ENCODE assay signal across 21 cellular contexts in the genomic region with DNA sequence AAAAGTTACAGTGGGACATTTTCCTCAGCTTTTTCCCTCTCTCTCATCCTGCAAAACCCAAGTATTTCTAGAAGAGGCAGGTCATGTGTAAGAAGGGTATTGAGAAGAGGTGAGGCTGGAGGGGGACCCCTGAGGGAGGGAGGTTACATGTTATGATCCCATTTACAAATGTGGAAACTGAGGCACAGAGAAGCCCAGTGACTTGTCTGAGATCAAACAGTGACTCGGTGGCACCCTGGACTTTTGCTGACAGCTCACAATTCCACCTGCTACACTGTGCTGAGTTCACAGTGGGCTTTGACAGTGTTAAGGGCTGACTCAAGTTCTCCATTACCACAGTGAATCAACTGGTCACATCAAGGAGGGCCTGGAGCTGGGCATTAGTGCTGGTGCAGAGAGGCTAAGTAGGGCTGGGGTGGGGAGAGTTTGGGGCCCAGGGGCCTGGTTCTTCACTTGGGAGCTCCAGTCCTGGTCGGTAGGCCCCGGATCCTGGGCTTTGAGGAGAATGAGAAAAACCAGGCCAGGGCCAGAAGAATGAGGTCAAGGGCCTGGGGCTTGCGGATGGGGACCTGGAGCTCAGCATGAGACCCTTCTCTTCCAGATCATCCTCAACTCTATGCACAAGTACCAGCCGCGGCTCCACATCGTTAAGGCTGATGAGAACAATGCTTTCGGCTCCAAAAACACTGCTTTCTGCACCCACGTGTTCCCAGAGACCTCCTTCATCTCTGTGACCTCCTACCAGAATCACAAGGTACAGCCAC. TPM values are rescaled to one million over a fixed set of nuclear protein-coding genes. Genes with fewer than 3 reads are reported as not detected.
A peak's percentile ranks its signal among the peaks of the same experiment; 100 is the strongest.
DNase-seq lines count a peak whose midpoint lies in the region; ATAC-seq and TF ChIP-seq lines count a peak whose summit lies in the region.
"Had no signal": no experiment of that assay in that cellular context is flagged by ENCODE, and none has a peak within 500 bp of the region (broad histone marks: within the 10 kb centered on the region; RNA-seq: fewer than 3 reads in every experiment).

No MANE protein-coding gene starts in this region.

- no peak overlapping the region for H3K4me3 Mint-ChIP-seq in activated T-cell treated with anti-CD3 and anti-CD28 coated beads, Interleukin-2, amount 50 U/mL, for 72 hours
- H3K4me3 Mint-ChIP-seq: GM23338 had no signal

- DNase-seq in GM23248 (peak; percentile 33), SK-N-DZ (ENCODE audit: low spot score) (peak; percentile 52), islet precursor cell (peak; percentile 43), spleen (peak; percentile 39), NCI-H82 treated with DMSO at 0.1 percent for 48 hours (lab: John Stamatoyannopoulos, UW; ENCODE audit: unreplicated experiment) (no peak), stomach (no peak)
- DNase-seq in activated T-cell treated with anti-CD3 and anti-CD28 coated beads, Interleukin-2, amount 50 U/mL, for 72 hours, result no peak
- DNase-seq: CD4-positive, alpha-beta memory T cell; DMS153; GDM1; NCI-H1417 treated with DMSO at 0.1 percent for 48 hours; NCI-H1930; NCI-H226; NCI-H524; PC-3 had no signal

- no peaks in the 10 kb centered on the region for H3K9me3 Mint-ChIP-seq in activated T-cell treated with anti-CD3 and anti-CD28 coated beads, Interleukin-2, amount 50 U/mL, for 72 hours
- H3K9me3 Mint-ChIP-seq: CD4-positive, alpha-beta memory T cell; GM23338 had no signal

- peaks cover 7% of the 10 kb centered on the region for H3K27me3 Mint-ChIP-seq in activated T-cell treated with anti-CD3 and anti-CD28 coated beads, Interleukin-2, amount 50 U/mL, for 72 hours (ENCODE audit: low read depth)

- H3K4me3 ChIP-seq in GM23248 (no peak overlapping the region), spleen (no peak overlapping the region), stomach (no peak overlapping the region)
- H3K4me3 ChIP-seq: BLaER1, GM23338, SJSA1 had no signal

- H3K4me1 ChIP-seq in GM23248 (ENCODE audit: insufficient read depth) (peaks cover 22% of the 10 kb centered on the region), spleen (no peaks in the 10 kb centered on the region), stomach (no peaks in the 10 kb centered on the region)
- H3K4me1 ChIP-seq: BLaER1, SJSA1 had no signal

- no peak overlapping the region for H3K27ac ChIP-seq in GM23248
- no peak overlapping the region for H3K27ac ChIP-seq in spleen
- H3K27ac ChIP-seq in stomach, result no peak overlapping the region
- H3K27ac ChIP-seq: BLaER1, SJSA1 had no signal

- peaks cover 13% of the 10 kb centered on the region; the same call in 1 of the 2 replicates for H3F3A ChIP-seq in GM23248 (ENCODE audit: insufficient read depth)

- H3K79me2 ChIP-seq in GM23248 (ENCODE audit: insufficient read depth), result no peaks in the 10 kb centered on the region

- H4K20me1 ChIP-seq in GM23248 (ENCODE audit: insufficient read depth), result no peaks in the 10 kb centered on the region
- H4K20me1 ChIP-seq: BLaER1 had no signal

- in situ Hi-C loops in GM23248 (cut with MboI), result no loop called here

- no peak overlapping the region for H3K27ac Mint-ChIP-seq in activated T-cell treated with anti-CD3 and anti-CD28 coated beads, Interleukin-2, amount 50 U/mL, for 72 hours
- H3K27ac Mint-ChIP-seq: CD4-positive, alpha-beta memory T cell; GM23338 had no signal

- no peaks in the 10 kb centered on the region for H3K9me2 ChIP-seq in GM23248 (ENCODE audit: insufficient read depth)

- ATAC-seq in activated T-cell treated with anti-CD3 and anti-CD28 coated beads, Interleukin-2, amount 50 U/mL, for 72 hours (replicated peaks in 1 of 2), result no peak
- ATAC-seq: HCT116 had no signal

- H3K9me3 ChIP-seq in GM23248 (ENCODE audit: low read depth) (no peaks in the 10 kb centered on the region), spleen (no peaks in the 10 kb centered on the region), stomach (no peaks in the 10 kb centered on the region)
- H3K9me3 ChIP-seq: BLaER1 had no signal

- TF ChIP-seq CTCF in spleen (IDR thresholded peaks at IDR 0.05 in 8 of 11, conservative IDR thresholded peaks at IDR 0.05 in 3 of 11) (no peak), stomach (IDR thresholded peaks at IDR 0.05) (no peak)

- no peak overlapping the region for H2AFZ ChIP-seq in GM23248

- intact Hi-C loops in spleen (cut with DNase I; ENCODE audit: low total_unique reads), result no loop called here
- intact Hi-C loops in stomach (cut with DNase I; ENCODE audit: low total_unique reads), result no loop called here

- no peaks in the 10 kb centered on the region for H3K36me3 Mint-ChIP-seq in activated T-cell treated with anti-CD3 and anti-CD28 coated beads, Interleukin-2, amount 50 U/mL, for 72 hours (ENCODE audit: insufficient read depth in 2 of 2)
- H3K36me3 Mint-ChIP-seq: CD4-positive, alpha-beta memory T cell had no signal

- H3K9ac ChIP-seq in GM23248, result no peak overlapping the region
- H3K9ac ChIP-seq: BLaER1 had no signal

- no peak overlapping the region for H3K4me2 ChIP-seq in GM23248 (ENCODE audit: unreplicated experiment)
- H3K4me2 ChIP-seq: BLaER1, GM23338 had no signal

- TF ChIP-seq POLR2A in spleen (IDR thresholded peaks at IDR 0.05) (no peak), stomach (IDR thresholded peaks at IDR 0.05) (no peak)

- H3K4me1 Mint-ChIP-seq in activated T-cell treated with anti-CD3 and anti-CD28 coated beads, Interleukin-2, amount 50 U/mL, for 72 hours (ENCODE audit: low read depth), result peaks cover 4% of the 10 kb centered on the region
- H3K4me1 Mint-ChIP-seq: CD4-positive, alpha-beta memory T cell; GM23338 had no signal

- 93 to 96% methylated on average over 7 to 9 of the region's 9 CpGs for WGBS in GM23248 (ENCODE audit: low coverage in 1 of 2, low lambda C conversion rate in 2 of 2, missing lambda C conversion rate in 2 of 2), 2 experiments
- WGBS in spleen, 5 donors, result 81 to 94% (median 88%) methylated on average over 9 of the region's 9 CpGs
- 89 to 98% (median 91%) methylated on average over 9 of the region's 9 CpGs for WGBS in stomach, 5 donors

- H3K27me3 ChIP-seq in GM23248 (replicated peaks; ENCODE audit: insufficient read depth) (no peaks in the 10 kb centered on the region), spleen (replicated peaks in 1 of 7) (peaks cover 0 to 69% (median 13%) of the 10 kb centered on the region in 7 donors), stomach (peaks cover 0 to 41% (median 20%) of the 10 kb centered on the region in 3 donors)
- H3K27me3 ChIP-seq: BLaER1, SJSA1 had no signal

- H3K36me3 ChIP-seq in GM23248 (ENCODE audit: low read depth) (no peaks in the 10 kb centered on the region), spleen (no peaks in the 10 kb centered on the region), stomach (no peaks in the 10 kb centered on the region)
- H3K36me3 ChIP-seq: BLaER1, SJSA1 had no signal

- no peak for TF ChIP-seq EP300 in stomach (IDR thresholded peaks at IDR 0.05)

RNA-seq across cellular contexts. Expression of a gene that starts 26.0 kb away (rescaled TPM):
- total RNA-seq in GM23248 (2014; rRNA removed; shearing (Covaris generic)), result not detected in 2 replicates
- polyA plus RNA-seq in GM23248 (2016; fragmentation: Nextera tagmentation; extraction: Ambion mirVana) (not detected in 2 replicates), spleen (not detected), stomach (under 1 TPM in 1 of 3 donors, not detected in 2; 0.08 TPM)
- polyA plus RNA-seq in SK-N-DZ (2014; cell fraction: cytosol; rRNA removed), result 2.7 and 4.9 TPM in 2 replicates
- 1.9 and 5.6 TPM in 2 replicates for polyA plus RNA-seq in SK-N-DZ (2014; cell fraction: nucleus; rRNA removed)
- total RNA-seq in spleen (not detected), stomach (under 1 TPM in 1 of 5 donors, not detected in 4; 0.73 TPM)
- total RNA-seq in activated T-cell treated with anti-CD3 and anti-CD28 coated beads, Interleukin-2, amount 50 U/mL, for 72 hours, result not detected
- total RNA-seq: A673; CD4-positive, alpha-beta memory T cell; Daoy; GM23338; PC-3 had no signal
- polyA plus RNA-seq: CD4-positive, alpha-beta memory T cell; GM23338 had no signal

Comparison
In these comparisons a context has a peak if more than half of its experiments do, and no peak if none do; other contexts are left out.
1. DNase-seq: peak in GM23248 (single experiment), SK-N-DZ (single experiment), islet precursor cell (single experiment) and spleen (single experiment); none in NCI-H82 treated with DMSO at 0.1 percent for 48 hours (single experiment), activated T-cell treated with anti-CD3 and anti-CD28 coated beads, Interleukin-2, amount 50 U/mL, for 72 hours (0 of 2) and stomach (single experiment).